ENCODE assay signal across 1 cellular context in genomic region chr22:43241138-43241597, GRCh38.
A peak's percentile ranks its signal among the peaks of the same experiment; 100 is the strongest.
TF ChIP-seq lines count a peak whose summit lies in the region.

No MANE protein-coding gene starts in this region.

TF ChIP-seq in HepG2, 621 proteins besides CTCF, POLR2A, EP300 and RAD21 (continued from another document):
- no peak for TF ChIP-seq ZBTB39 (CRISPR knock-in tag; IDR thresholded peaks at IDR 0.05)
- peak; percentile 53 for TF ChIP-seq HMG20B (CRISPR knock-in tag; conservative IDR thresholded peaks at IDR 0.05)
- TF ChIP-seq ZKSCAN5 (CRISPR knock-in tag; IDR thresholded peaks at IDR 0.05), result no peak
- TF ChIP-seq SOX13 (IDR thresholded peaks at IDR 0.05), result no peak
- TF ChIP-seq SOX13 (CRISPR knock-in tag; conservative IDR thresholded peaks at IDR 0.05 in 1 of 2, IDR thresholded peaks at IDR 0.05 in 1 of 2), result peak in 1 of 2 experiments; percentile 55; a peak in 1 of 4 replicates
- TF ChIP-seq FOXA3 (CRISPR knock-in tag; IDR thresholded peaks at IDR 0.05), result peak; percentile 90
- no peak for TF ChIP-seq SP1 (IDR thresholded peaks at IDR 0.05)
- TF ChIP-seq SP1 (CRISPR knock-in tag; IDR thresholded peaks at IDR 0.05), result peak; percentile 70
- TF ChIP-seq ZNF646 (CRISPR knock-in tag; IDR thresholded peaks at IDR 0.05), result no peak
- no peak for TF ChIP-seq ZNF724P (CRISPR knock-in tag; IDR thresholded peaks at IDR 0.05; ENCODE audit: borderline replicate concordance)
- peak; percentile 23; the same call in 1 of the 2 replicates for TF ChIP-seq MIER2 (CRISPR knock-in tag; IDR thresholded peaks at IDR 0.05)
- peak; percentile 41; the same call in 1 of the 2 replicates for TF ChIP-seq POLR2G (IDR thresholded peaks at IDR 0.05; ENCODE audit: low read depth, low read length)
- TF ChIP-seq ZNF652 (CRISPR knock-in tag; IDR thresholded peaks at IDR 0.05; ENCODE audit: borderline replicate concordance, low read depth), result no peak
- peak; percentile 22; the same call in 1 of the 2 replicates for TF ChIP-seq CHCHD3 (CRISPR knock-in tag; IDR thresholded peaks at IDR 0.05)
- TF ChIP-seq, protein P1, sequence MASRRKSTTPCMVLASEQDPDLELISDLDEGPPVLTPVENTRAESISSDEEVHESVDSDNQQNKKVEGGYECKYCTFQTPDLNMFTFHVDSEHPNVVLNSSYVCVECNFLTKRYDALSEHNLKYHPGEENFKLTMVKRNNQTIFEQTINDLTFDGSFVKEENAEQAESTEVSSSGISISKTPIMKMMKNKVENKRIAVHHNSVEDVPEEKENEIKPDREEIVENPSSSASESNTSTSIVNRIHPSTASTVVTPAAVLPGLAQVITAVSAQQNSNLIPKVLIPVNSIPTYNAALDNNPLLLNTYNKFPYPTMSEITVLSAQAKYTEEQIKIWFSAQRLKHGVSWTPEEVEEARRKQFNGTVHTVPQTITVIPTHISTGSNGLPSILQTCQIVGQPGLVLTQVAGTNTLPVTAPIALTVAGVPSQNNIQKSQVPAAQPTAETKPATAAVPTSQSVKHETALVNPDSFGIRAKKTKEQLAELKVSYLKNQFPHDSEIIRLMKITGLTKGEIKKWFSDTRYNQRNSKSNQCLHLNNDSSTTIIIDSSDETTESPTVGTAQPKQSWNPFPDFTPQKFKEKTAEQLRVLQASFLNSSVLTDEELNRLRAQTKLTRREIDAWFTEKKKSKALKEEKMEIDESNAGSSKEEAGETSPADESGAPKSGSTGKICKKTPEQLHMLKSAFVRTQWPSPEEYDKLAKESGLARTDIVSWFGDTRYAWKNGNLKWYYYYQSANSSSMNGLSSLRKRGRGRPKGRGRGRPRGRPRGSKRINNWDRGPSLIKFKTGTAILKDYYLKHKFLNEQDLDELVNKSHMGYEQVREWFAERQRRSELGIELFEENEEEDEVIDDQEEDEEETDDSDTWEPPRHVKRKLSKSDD (CRISPR knock-in tag; IDR thresholded peaks at IDR 0.05; ENCODE audit: low read depth), result no peak
- TF ChIP-seq RAD51 (IDR thresholded peaks at IDR 0.05; ENCODE audit: borderline replicate concordance), result peak; percentile 93
- TF ChIP-seq ZNF451 (CRISPR knock-in tag; IDR thresholded peaks at IDR 0.05), result 0 out of 2 replicates have a peak, but pooled peaks have one; percentile 2
- TF ChIP-seq MAF1 (CRISPR knock-in tag; IDR thresholded peaks at IDR 0.05; ENCODE audit: borderline replicate concordance), result no peak
- no peak for TF ChIP-seq ZNF556 (CRISPR knock-in tag; IDR thresholded peaks at IDR 0.05; ENCODE audit: borderline replicate concordance)
- TF ChIP-seq, protein P2, sequence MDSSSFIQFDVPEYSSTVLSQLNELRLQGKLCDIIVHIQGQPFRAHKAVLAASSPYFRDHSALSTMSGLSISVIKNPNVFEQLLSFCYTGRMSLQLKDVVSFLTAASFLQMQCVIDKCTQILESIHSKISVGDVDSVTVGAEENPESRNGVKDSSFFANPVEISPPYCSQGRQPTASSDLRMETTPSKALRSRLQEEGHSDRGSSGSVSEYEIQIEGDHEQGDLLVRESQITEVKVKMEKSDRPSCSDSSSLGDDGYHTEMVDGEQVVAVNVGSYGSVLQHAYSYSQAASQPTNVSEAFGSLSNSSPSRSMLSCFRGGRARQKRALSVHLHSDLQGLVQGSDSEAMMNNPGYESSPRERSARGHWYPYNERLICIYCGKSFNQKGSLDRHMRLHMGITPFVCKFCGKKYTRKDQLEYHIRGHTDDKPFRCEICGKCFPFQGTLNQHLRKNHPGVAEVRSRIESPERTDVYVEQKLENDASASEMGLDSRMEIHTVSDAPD (CRISPR knock-in tag; IDR thresholded peaks at IDR 0.05), result peak; percentile 28; the same call in 1 of the 2 replicates
- TF ChIP-seq, protein P3, sequence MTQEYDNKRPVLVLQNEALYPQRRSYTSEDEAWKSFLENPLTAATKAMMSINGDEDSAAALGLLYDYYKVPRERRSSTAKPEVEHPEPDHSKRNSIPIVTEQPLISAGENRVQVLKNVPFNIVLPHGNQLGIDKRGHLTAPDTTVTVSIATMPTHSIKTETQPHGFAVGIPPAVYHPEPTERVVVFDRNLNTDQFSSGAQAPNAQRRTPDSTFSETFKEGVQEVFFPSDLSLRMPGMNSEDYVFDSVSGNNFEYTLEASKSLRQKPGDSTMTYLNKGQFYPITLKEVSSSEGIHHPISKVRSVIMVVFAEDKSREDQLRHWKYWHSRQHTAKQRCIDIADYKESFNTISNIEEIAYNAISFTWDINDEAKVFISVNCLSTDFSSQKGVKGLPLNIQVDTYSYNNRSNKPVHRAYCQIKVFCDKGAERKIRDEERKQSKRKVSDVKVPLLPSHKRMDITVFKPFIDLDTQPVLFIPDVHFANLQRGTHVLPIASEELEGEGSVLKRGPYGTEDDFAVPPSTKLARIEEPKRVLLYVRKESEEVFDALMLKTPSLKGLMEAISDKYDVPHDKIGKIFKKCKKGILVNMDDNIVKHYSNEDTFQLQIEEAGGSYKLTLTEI (CRISPR knock-in tag; conservative IDR thresholded peaks at IDR 0.05), result no peak
- TF ChIP-seq, protein P4, sequence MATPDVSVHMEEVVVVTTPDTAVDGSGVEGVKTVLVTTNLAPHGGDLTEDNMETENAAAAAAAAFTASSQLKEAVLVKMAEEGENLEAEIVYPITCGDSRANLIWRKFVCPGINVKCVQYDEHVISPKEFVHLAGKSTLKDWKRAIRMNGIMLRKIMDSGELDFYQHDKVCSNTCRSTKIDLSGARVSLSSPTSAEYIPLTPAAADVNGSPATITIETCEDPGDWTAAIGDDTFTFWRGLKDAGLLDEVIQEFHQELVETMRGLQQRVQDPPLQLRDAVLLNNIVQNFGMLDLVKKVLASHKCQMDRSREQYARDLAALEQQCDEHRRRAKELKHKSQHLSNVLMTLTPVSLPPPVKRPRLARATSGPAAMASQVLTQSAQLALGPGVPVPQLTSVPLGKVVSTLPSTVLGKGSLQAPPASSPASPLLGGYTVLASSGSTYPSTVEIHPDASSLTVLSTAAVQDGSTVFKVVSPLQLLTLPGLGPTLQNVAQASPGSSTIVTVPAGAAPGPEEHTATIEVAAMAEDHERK (CRISPR knock-in tag; IDR thresholded peaks at IDR 0.05; ENCODE audit: low read depth), result no peak
- no peak for TF ChIP-seq ZNF317 (CRISPR knock-in tag; IDR thresholded peaks at IDR 0.05)
- no peak for TF ChIP-seq TAF15 (IDR thresholded peaks at IDR 0.05; ENCODE audit: low read depth, low read length, poor library complexity, severe bottlenecking)
- TF ChIP-seq, protein P5, sequence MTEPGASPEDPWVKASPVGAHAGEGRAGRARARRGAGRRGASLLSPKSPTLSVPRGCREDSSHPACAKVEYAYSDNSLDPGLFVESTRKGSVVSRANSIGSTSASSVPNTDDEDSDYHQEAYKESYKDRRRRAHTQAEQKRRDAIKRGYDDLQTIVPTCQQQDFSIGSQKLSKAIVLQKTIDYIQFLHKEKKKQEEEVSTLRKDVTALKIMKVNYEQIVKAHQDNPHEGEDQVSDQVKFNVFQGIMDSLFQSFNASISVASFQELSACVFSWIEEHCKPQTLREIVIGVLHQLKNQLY (CRISPR knock-in tag; IDR thresholded peaks at IDR 0.05), result peak; percentile 87
- TF ChIP-seq, protein P6, sequence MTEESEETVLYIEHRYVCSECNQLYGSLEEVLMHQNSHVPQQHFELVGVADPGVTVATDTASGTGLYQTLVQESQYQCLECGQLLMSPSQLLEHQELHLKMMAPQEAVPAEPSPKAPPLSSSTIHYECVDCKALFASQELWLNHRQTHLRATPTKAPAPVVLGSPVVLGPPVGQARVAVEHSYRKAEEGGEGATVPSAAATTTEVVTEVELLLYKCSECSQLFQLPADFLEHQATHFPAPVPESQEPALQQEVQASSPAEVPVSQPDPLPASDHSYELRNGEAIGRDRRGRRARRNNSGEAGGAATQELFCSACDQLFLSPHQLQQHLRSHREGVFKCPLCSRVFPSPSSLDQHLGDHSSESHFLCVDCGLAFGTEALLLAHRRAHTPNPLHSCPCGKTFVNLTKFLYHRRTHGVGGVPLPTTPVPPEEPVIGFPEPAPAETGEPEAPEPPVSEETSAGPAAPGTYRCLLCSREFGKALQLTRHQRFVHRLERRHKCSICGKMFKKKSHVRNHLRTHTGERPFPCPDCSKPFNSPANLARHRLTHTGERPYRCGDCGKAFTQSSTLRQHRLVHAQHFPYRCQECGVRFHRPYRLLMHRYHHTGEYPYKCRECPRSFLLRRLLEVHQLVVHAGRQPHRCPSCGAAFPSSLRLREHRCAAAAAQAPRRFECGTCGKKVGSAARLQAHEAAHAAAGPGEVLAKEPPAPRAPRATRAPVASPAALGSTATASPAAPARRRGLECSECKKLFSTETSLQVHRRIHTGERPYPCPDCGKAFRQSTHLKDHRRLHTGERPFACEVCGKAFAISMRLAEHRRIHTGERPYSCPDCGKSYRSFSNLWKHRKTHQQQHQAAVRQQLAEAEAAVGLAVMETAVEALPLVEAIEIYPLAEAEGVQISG (CRISPR knock-in tag; IDR thresholded peaks at IDR 0.05), result 0 out of 2 replicates have a peak, but pooled peaks have one; percentile 50
- TF ChIP-seq, protein P7, sequence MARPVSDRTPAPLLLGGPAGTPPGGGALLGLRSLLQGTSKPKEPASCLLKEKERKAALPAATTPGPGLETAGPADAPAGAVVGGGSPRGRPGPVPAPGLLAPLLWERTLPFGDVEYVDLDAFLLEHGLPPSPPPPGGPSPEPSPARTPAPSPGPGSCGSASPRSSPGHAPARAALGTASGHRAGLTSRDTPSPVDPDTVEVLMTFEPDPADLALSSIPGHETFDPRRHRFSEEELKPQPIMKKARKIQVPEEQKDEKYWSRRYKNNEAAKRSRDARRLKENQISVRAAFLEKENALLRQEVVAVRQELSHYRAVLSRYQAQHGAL (CRISPR knock-in tag; IDR thresholded peaks at IDR 0.05; ENCODE audit: not compliant biosample characterization), result no peak
- TF ChIP-seq ZFP90 (CRISPR knock-in tag; IDR thresholded peaks at IDR 0.05; ENCODE audit: borderline replicate concordance), result no peak
